In genomic region chr13:112887557-112887991, GRCh38 we compare ENCODE assay signal across 24 cellular contexts.
DNase-seq lines count a peak whose midpoint lies in the region; ATAC-seq and TF ChIP-seq lines count a peak whose summit lies in the region.
"Had no signal": no experiment of that assay in that cellular context is flagged by ENCODE, and none has a peak within 500 bp of the region (broad histone marks: within the 10 kb centered on the region; RNA-seq: fewer than 3 reads in every experiment).

No MANE protein-coding gene starts in this region.

- peaks cover 8% of the 10 kb centered on the region for H3K36me3 Mint-ChIP-seq in activated CD4-positive, alpha-beta T cell treated with anti-CD3 and anti-CD28 coated beads for 36 hours (ENCODE audit: low read depth)
- peaks cover 7% of the 10 kb centered on the region for H3K36me3 Mint-ChIP-seq in stimulated activated effector memory CD8-positive, alpha-beta T cell treated with anti-CD3 and anti-CD28 coated beads, Interleukin-12 subunit alpha, Interleukin-12 subunit beta, amount 100 ng/mL, for 72 hours

- no peak overlapping the region for H3K4ac ChIP-seq in mesenchymal stem cell (ENCODE audit: low read depth in 1 of 2, low read length in 2 of 2)

- H3K27ac Mint-ChIP-seq in activated CD4-positive, alpha-beta T cell treated with anti-CD3 and anti-CD28 coated beads for 36 hours: no peak overlapping the region
- H3K27ac Mint-ChIP-seq in stimulated activated effector memory CD8-positive, alpha-beta T cell treated with anti-CD3 and anti-CD28 coated beads, Interleukin-12 subunit alpha, Interleukin-12 subunit beta, amount 100 ng/mL, for 72 hours: peak overlapping the region; percentile 74
- H3K27ac Mint-ChIP-seq: CD4-positive, alpha-beta T cell; HFFc6 had no signal

- H4K91ac ChIP-seq in mesenchymal stem cell (ENCODE audit: low read length): no peak overlapping the region

- no peaks in the 10 kb centered on the region for H3K4me1 Mint-ChIP-seq in activated CD4-positive, alpha-beta T cell treated with anti-CD3 and anti-CD28 coated beads for 36 hours
- H3K4me1 Mint-ChIP-seq in stimulated activated effector memory CD8-positive, alpha-beta T cell treated with anti-CD3 and anti-CD28 coated beads, Interleukin-12 subunit alpha, Interleukin-12 subunit beta, amount 100 ng/mL, for 72 hours: no peaks in the 10 kb centered on the region

- no peak for TF ChIP-seq CTCF in WERI-Rb-1 (IDR thresholded peaks at IDR 0.05; ENCODE audit: low read depth, low read length)

- no peaks in the 10 kb centered on the region for H3K27me3 Mint-ChIP-seq in activated CD4-positive, alpha-beta T cell treated with anti-CD3 and anti-CD28 coated beads for 36 hours
- H3K27me3 Mint-ChIP-seq: CD4-positive, alpha-beta T cell had no signal

- H2AK5ac ChIP-seq in mesenchymal stem cell (ENCODE audit: low read length, severe bottlenecking): peak overlapping the region; percentile 2

- no peak overlapping the region for H2AFZ ChIP-seq in mesenchymal stem cell (ENCODE audit: low read depth, low read length)

- H3K27me3 ChIP-seq in WERI-Rb-1 (ENCODE audit: insufficient read depth, low read depth, severe bottlenecking) (no peaks in the 10 kb centered on the region), mesenchymal stem cell (ENCODE audit: control insufficient read depth in 1 of 2, insufficient read depth in 1 of 2, low read length in 2 of 2) (peaks cover 0 to 47% of the 10 kb centered on the region in 2 experiments)

- no peaks in the 10 kb centered on the region for H3K9me3 Mint-ChIP-seq in activated CD4-positive, alpha-beta T cell treated with anti-CD3 and anti-CD28 coated beads for 36 hours (ENCODE audit: low read depth)
- no peaks in the 10 kb centered on the region for H3K9me3 Mint-ChIP-seq in stimulated activated effector memory CD8-positive, alpha-beta T cell treated with anti-CD3 and anti-CD28 coated beads, Interleukin-12 subunit alpha, Interleukin-12 subunit beta, amount 100 ng/mL, for 72 hours
- H3K9me3 Mint-ChIP-seq: CD4-positive, alpha-beta T cell; HFFc6 had no signal

- peaks cover 33% of the 10 kb centered on the region for H3K4me1 ChIP-seq in mesenchymal stem cell (ENCODE audit: control insufficient read depth, insufficient read depth, low read depth, low read length)

- WGBS in mesenchymal stem cell: 92% methylated on average over 10 of the region's 10 CpGs

- no peak overlapping the region for H2BK120ac ChIP-seq in mesenchymal stem cell (ENCODE audit: low read depth, low read length)

- H3K14ac ChIP-seq in mesenchymal stem cell (ENCODE audit: low read length in 2 of 2): no peak overlapping the region

- H2BK12ac ChIP-seq in mesenchymal stem cell (ENCODE audit: low read length in 2 of 2): no peak overlapping the region

- H3K23ac ChIP-seq in mesenchymal stem cell (ENCODE audit: low read length in 2 of 2): no peak overlapping the region

- H3K36me3 ChIP-seq in WERI-Rb-1 (no peaks in the 10 kb centered on the region; the same call in 1 of the 2 replicates), mesenchymal stem cell (ENCODE audit: control insufficient read depth in 1 of 2, insufficient read depth in 2 of 2, low read depth in 1 of 2, low read length in 2 of 2) (peaks cover 9 to 11% of the 10 kb centered on the region in 2 experiments)

- peak overlapping the region; percentile 1 for H2BK15ac ChIP-seq in mesenchymal stem cell (ENCODE audit: low read depth, poor library complexity, severe bottlenecking)

- POLR2A ChIA-PET in activated CD4-positive, alpha-beta T cell treated with anti-CD3 and anti-CD28 coated beads for 36 hours (lab: Charles Lee): no interaction called here

- H2BK5ac ChIP-seq in mesenchymal stem cell (ENCODE audit: low read depth, low read length, poor library complexity, severe bottlenecking): no peak overlapping the region

- ATAC-seq in activated CD4-positive, alpha-beta T cell treated with anti-CD3 and anti-CD28 coated beads for 36 hours: no peak
- no peak for ATAC-seq in stimulated activated effector memory CD8-positive, alpha-beta T cell treated with anti-CD3 and anti-CD28 coated beads, Interleukin-12 subunit alpha, Interleukin-12 subunit beta, amount 100 ng/mL, for 72 hours
- ATAC-seq: GM12878, Right ventricle myocardium inferior had no signal

- intact Hi-C loops in activated CD4-positive, alpha-beta T cell treated with anti-CD3 and anti-CD28 coated beads for 36 hours (cut with DNase I, micrococcal nuclease): no loop called here

- H3K9ac ChIP-seq in mesenchymal stem cell (ENCODE audit: low read length): no peak overlapping the region
- H3K9ac ChIP-seq: BLaER1 had no signal

- no peak overlapping the region for H3K18ac ChIP-seq in mesenchymal stem cell (ENCODE audit: low read depth in 1 of 2, low read length in 2 of 2)

- CTCF ChIA-PET in activated CD4-positive, alpha-beta T cell treated with anti-CD3 and anti-CD28 coated beads for 36 hours (lab: Charles Lee): no interaction called here

- no peak overlapping the region for H4K8ac ChIP-seq in mesenchymal stem cell (ENCODE audit: low read length)

- H3K4me3 Mint-ChIP-seq in activated CD4-positive, alpha-beta T cell treated with anti-CD3 and anti-CD28 coated beads for 36 hours: no peak overlapping the region
- H3K4me3 Mint-ChIP-seq in stimulated activated effector memory CD8-positive, alpha-beta T cell treated with anti-CD3 and anti-CD28 coated beads, Interleukin-12 subunit alpha, Interleukin-12 subunit beta, amount 100 ng/mL, for 72 hours: no peak overlapping the region
- H3K4me3 Mint-ChIP-seq: CD4-positive, alpha-beta T cell; HFFc6 had no signal

- no peaks in the 10 kb centered on the region for H3K79me1 ChIP-seq in mesenchymal stem cell (replicated peaks; ENCODE audit: low read length, poor library complexity, severe bottlenecking)

- H3K27ac ChIP-seq in WERI-Rb-1 (no peak overlapping the region), mesenchymal stem cell (ENCODE audit: low read length, poor library complexity, severe bottlenecking) (no peak overlapping the region)
- H3K27ac ChIP-seq: 22Rv1, BLaER1, HL-60 had no signal

- no peaks in the 10 kb centered on the region for H3K9me3 ChIP-seq in WERI-Rb-1 (ENCODE audit: severe bottlenecking)
- H3K9me3 ChIP-seq in mesenchymal stem cell (ENCODE audit: control insufficient read depth, low read length): no peaks in the 10 kb centered on the region
- H3K9me3 ChIP-seq: BLaER1 had no signal

- no peak overlapping the region for H3K4me2 ChIP-seq in mesenchymal stem cell (ENCODE audit: low read length, poor library complexity, severe bottlenecking)
- H3K4me2 ChIP-seq: BLaER1 had no signal

- DNase-seq in activated CD4-positive, alpha-beta T cell treated with anti-CD3 and anti-CD28 coated beads for 36 hours: peak; percentile 4
- DNase-seq in activated CD4-positive, alpha-beta T cell treated with anti-CD3 and anti-CD28 coated beads, Interleukin-2, amount 50 U/mL, for 4 hours: no peak
- DNase-seq in WERI-Rb-1: peak; percentile 18
- DNase-seq in mesenchymal stem cell: no peak
- no peak for DNase-seq in stimulated activated effector memory CD8-positive, alpha-beta T cell treated with anti-CD3 and anti-CD28 coated beads, Interleukin-12 subunit alpha, Interleukin-12 subunit beta, amount 100 ng/mL, for 72 hours (ENCODE audit: low spot score in 2 of 2)
- no peak for DNase-seq in kidney tubule cell (ENCODE audit: low spot score)
- DNase-seq in nucleus accumbens (lab: John Stamatoyannopoulos, UW): no peak
- DNase-seq in central memory CD4-positive, alpha-beta T cell: no peak
- DNase-seq: ACHN; CD4-positive, alpha-beta T cell; DND-41; H7; HFFc6; KG1; MV-4-11; NCI-H1105 treated with DMSO at 0.1 percent for 48 hours; NCI-H2029 treated with DMSO at 0.1 percent for 48 hours; NCI-H524; NK-92 treated with Interleukin-12 subunit alpha and Interleukin-12 subunit beta, amount 100 ng/mL, for 24 hours had no signal

- H3K4me3 ChIP-seq in WERI-Rb-1 (ENCODE audit: low read depth, low read length) (no peak overlapping the region), mesenchymal stem cell (ENCODE audit: insufficient read depth in 1 of 2, low read depth in 1 of 2, low read length in 2 of 2) (no peak overlapping the region)
- H3K4me3 ChIP-seq: BLaER1, GM12878 had no signal

Comparison
In these comparisons a context has a peak if more than half of its experiments do, and no peak if none do; other contexts are left out.
1. DNase-seq: peak in activated CD4-positive, alpha-beta T cell treated with anti-CD3 and anti-CD28 coated beads for 36 hours (single experiment) and WERI-Rb-1 (single experiment); none in activated CD4-positive, alpha-beta T cell treated with anti-CD3 and anti-CD28 coated beads, Interleukin-2, amount 50 U/mL, for 4 hours (0 of 2), mesenchymal stem cell (single experiment), stimulated activated effector memory CD8-positive, alpha-beta T cell treated with anti-CD3 and anti-CD28 coated beads, Interleukin-12 subunit alpha, Interleukin-12 subunit beta, amount 100 ng/mL, for 72 hours (0 of 2), kidney tubule cell (single experiment), nucleus accumbens (0 of 56) and central memory CD4-positive, alpha-beta T cell (single experiment).